In the genomic region with DNA sequence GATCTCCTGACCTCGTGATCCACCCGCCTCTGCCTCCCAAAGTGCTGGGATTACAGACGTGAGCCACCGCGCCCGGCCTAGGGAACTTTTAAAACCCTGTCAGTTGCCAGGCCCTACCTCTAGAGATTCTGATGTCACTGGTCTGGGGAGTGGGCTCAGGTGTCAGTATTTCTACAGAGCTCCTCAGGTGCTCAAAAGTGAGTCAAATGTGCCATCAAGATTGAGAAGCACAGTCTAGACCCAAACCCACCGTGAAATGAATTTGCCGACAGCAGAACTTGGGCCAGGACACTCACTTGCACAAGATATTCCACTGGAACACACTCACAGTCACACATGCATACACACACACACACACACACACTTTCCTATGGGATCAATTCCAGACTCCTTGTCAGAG, we compare ENCODE assay signal across 31 cellular contexts.
"Had no signal": no experiment of that assay in that cellular context is flagged by ENCODE, and none has a peak within 500 bp of the region (broad histone marks: within the 10 kb centered on the region; RNA-seq: fewer than 3 reads in every experiment).

No MANE protein-coding gene starts in this region.

- ATAC-seq: activated CD8-positive, alpha-beta T cell treated with anti-CD3 and anti-CD28 coated beads for 36 hours; activated naive CD4-positive, alpha-beta T cell treated with anti-CD3 and anti-CD28 coated beads, Interleukin-2, amount 50 U/mL, for 72 hours; activated T-cell treated with anti-CD3 and anti-CD28 coated beads, Interleukin-2, amount 50 U/mL, for 4 hours; activated T-cell treated with anti-CD3 and anti-CD28 coated beads, Interleukin-2, amount 50 U/mL, for 72 hours; activated T-helper 17 cell treated with anti-CD3 and anti-CD28 coated beads, Interleukin-2, amount 50 U/mL, for 72 hours; body of pancreas had no signal

- H3K4me3 Mint-ChIP-seq: activated B cell treated with CpG ODN at 0.5 μM for 24 hours; activated CD4-positive, alpha-beta memory T cell treated with anti-CD3 and anti-CD28 coated beads for 36 hours; activated CD4-positive, alpha-beta T cell treated with anti-CD3 and anti-CD28 coated beads, Interleukin-2, amount 10 ng/mL, durations not matched to agents 24 days and 14 days; activated CD8-positive, alpha-beta T cell treated with anti-CD3 and anti-CD28 coated beads for 36 hours; activated naive CD4-positive, alpha-beta T cell treated with anti-CD3 and anti-CD28 coated beads for 36 hours; activated naive CD8-positive, alpha-beta T cell treated with anti-CD3 and anti-CD28 coated beads for 36 hours; activated T-cell treated with anti-CD3 and anti-CD28 coated beads, Interleukin-2, amount 50 U/mL, for 4 hours; activated T-cell treated with anti-CD3 and anti-CD28 coated beads, Interleukin-2, amount 50 U/mL, for 72 hours; activated T-helper 1 cell treated with anti-CD3 and anti-CD28 coated beads, Interleukin-12 subunit alpha, Interleukin-12 subunit beta, Interleukin-2, Interleukin-4 antibody, amounts not matched to agents 30 ng/mL and 10 ng/mL and 1 ng/mL, durations not matched to agents 14 hours and 24 hours and 36 hours; activated T-helper 17 cell treated with anti-CD3 and anti-CD28 coated beads, Interleukin-2, amount 50 U/mL, for 72 hours; T-helper 1 cell treated with Interleukin-12 subunit alpha and Interleukin-12 subunit beta and Interleukin-4 antibody, amounts not matched to agents 30 μg/mL and 1 μg/mL, for 36 hours; T-helper 2 cell treated with Interferon-gamma antibody and Interleukin-4, amounts not matched to agents 5 μg/mL and 100 μg/mL, for 36 hours had no signal

- H3K4me3 ChIP-seq: adrenal gland, body of pancreas had no signal

- H3K27me3 ChIP-seq: adrenal gland, body of pancreas had no signal

- H3K27ac Mint-ChIP-seq: activated B cell treated with CpG ODN at 0.5 μM for 24 hours; activated CD4-positive, alpha-beta memory T cell treated with anti-CD3 and anti-CD28 coated beads for 36 hours; activated CD4-positive, alpha-beta T cell treated with anti-CD3 and anti-CD28 coated beads, Interleukin-2, amount 10 ng/mL, durations not matched to agents 24 days and 14 days; activated CD8-positive, alpha-beta T cell treated with anti-CD3 and anti-CD28 coated beads for 36 hours; activated naive CD4-positive, alpha-beta T cell treated with anti-CD3 and anti-CD28 coated beads for 36 hours; activated naive CD4-positive, alpha-beta T cell treated with anti-CD3 and anti-CD28 coated beads, Interleukin-2, amount 50 U/mL, for 72 hours; activated naive CD8-positive, alpha-beta T cell treated with anti-CD3 and anti-CD28 coated beads for 36 hours; activated T-cell treated with anti-CD3 and anti-CD28 coated beads, Interleukin-2, amount 50 U/mL, for 72 hours; activated T-helper 1 cell treated with anti-CD3 and anti-CD28 coated beads, Interleukin-12 subunit alpha, Interleukin-12 subunit beta, Interleukin-2, Interleukin-4 antibody, amounts not matched to agents 30 ng/mL and 10 ng/mL and 1 ng/mL, durations not matched to agents 14 hours and 24 hours and 36 hours; activated T-helper 17 cell treated with anti-CD3 and anti-CD28 coated beads, Interleukin-2, amount 50 U/mL, for 72 hours; T-helper 1 cell treated with Interleukin-12 subunit alpha and Interleukin-12 subunit beta and Interleukin-4 antibody, amounts not matched to agents 30 μg/mL and 1 μg/mL, for 36 hours; T-helper 2 cell treated with Interferon-gamma antibody and Interleukin-4, amounts not matched to agents 5 μg/mL and 100 μg/mL, for 36 hours had no signal

- H3K4me1 ChIP-seq: adrenal gland, body of pancreas had no signal

- H3K9me3 Mint-ChIP-seq: activated CD4-positive, alpha-beta memory T cell treated with anti-CD3 and anti-CD28 coated beads for 36 hours; activated CD4-positive, alpha-beta T cell treated with anti-CD3 and anti-CD28 coated beads, Interleukin-2, amount 10 ng/mL, durations not matched to agents 24 days and 14 days; activated T-helper 17 cell treated with anti-CD3 and anti-CD28 coated beads, Interleukin-2, amount 50 U/mL, for 72 hours had no signal

- H3K9me3 ChIP-seq: adrenal gland, body of pancreas had no signal

- H3K27ac ChIP-seq: adrenal gland, body of pancreas, VCaP had no signal

- H3K27me3 Mint-ChIP-seq: activated CD4-positive, alpha-beta T cell treated with anti-CD3 and anti-CD28 coated beads, Interleukin-2, amount 10 ng/mL, durations not matched to agents 24 days and 14 days had no signal

- H3K36me3 ChIP-seq: adrenal gland had no signal

- H3K36me3 Mint-ChIP-seq: activated CD4-positive, alpha-beta memory T cell treated with anti-CD3 and anti-CD28 coated beads for 36 hours; activated naive CD8-positive, alpha-beta T cell treated with anti-CD3 and anti-CD28 coated beads for 36 hours had no signal

- H3K4me1 Mint-ChIP-seq: activated B cell treated with CpG ODN at 0.5 μM for 24 hours; activated CD4-positive, alpha-beta T cell treated with anti-CD3 and anti-CD28 coated beads, Interleukin-2, amount 10 ng/mL, durations not matched to agents 24 days and 14 days; activated naive CD8-positive, alpha-beta T cell treated with anti-CD3 and anti-CD28 coated beads for 36 hours; activated T-helper 17 cell treated with anti-CD3 and anti-CD28 coated beads, Interleukin-2, amount 50 U/mL, for 72 hours had no signal

- DNase-seq: activated B cell treated with CpG ODN at 0.5 μM for 24 hours; activated CD4-positive, alpha-beta memory T cell treated with anti-CD3 and anti-CD28 coated beads for 36 hours; activated CD4-positive, alpha-beta T cell treated with anti-CD3 and anti-CD28 coated beads for 4 hours; activated CD4-positive, alpha-beta T cell treated with anti-CD3 and anti-CD28 coated beads, Interleukin-2, amount 10 ng/mL, durations not matched to agents 24 days and 14 days; activated CD4-positive, alpha-beta T cell treated with anti-CD3 and anti-CD28 coated beads, Interleukin-2, amount 50 U/mL, for 1 hour; activated CD4-positive, alpha-beta T cell treated with anti-CD3 and anti-CD28 coated beads, Interleukin-2, amount 50 U/mL, for 4 hours; activated CD4-positive, CD25-positive, alpha-beta regulatory T cell treated with anti-CD3 and anti-CD28 coated beads, Interleukin-2, amount 50 U/mL, for 72 hours; activated CD8-positive, alpha-beta memory T cell treated with anti-CD3 and anti-CD28 coated beads, Interleukin-2, amount 50 U/mL, for 4 hours; activated CD8-positive, alpha-beta T cell treated with anti-CD3 and anti-CD28 coated beads for 36 hours; activated effector memory CD4-positive, alpha-beta T cell treated with anti-CD3 and anti-CD28 coated beads, Interleukin-2, amount 50 U/mL, for 16 hours; activated gamma-delta T cell treated with Interleukin-2 at 50 U/mL for 16 hours; activated naive CD4-positive, alpha-beta T cell; activated naive CD4-positive, alpha-beta T cell treated with anti-CD3 and anti-CD28 coated beads for 36 hours; activated naive CD4-positive, alpha-beta T cell treated with anti-CD3 and anti-CD28 coated beads, Interleukin-2, amount 50 U/mL, for 16 hours; activated naive CD8-positive, alpha-beta T cell treated with anti-CD3 and anti-CD28 coated beads for 36 hours; activated T-cell treated with anti-CD3 and anti-CD28 coated beads for 4 hours; activated T-cell treated with anti-CD3 and anti-CD28 coated beads, Interleukin-2, amount 50 U/mL, for 1 hour; activated T-cell treated with anti-CD3 and anti-CD28 coated beads, Interleukin-2, amount 50 U/mL, for 4 hours; activated T-cell treated with anti-CD3 and anti-CD28 coated beads, Interleukin-2, amount 50 U/mL, for 72 hours; adrenal gland; amniotic stem cell; body of pancreas; central memory CD4-positive, alpha-beta T cell; T-helper 2 cell; T-helper 9 cell had no signal
